ENCODE assay signal across 8 cellular contexts in the genomic region with DNA sequence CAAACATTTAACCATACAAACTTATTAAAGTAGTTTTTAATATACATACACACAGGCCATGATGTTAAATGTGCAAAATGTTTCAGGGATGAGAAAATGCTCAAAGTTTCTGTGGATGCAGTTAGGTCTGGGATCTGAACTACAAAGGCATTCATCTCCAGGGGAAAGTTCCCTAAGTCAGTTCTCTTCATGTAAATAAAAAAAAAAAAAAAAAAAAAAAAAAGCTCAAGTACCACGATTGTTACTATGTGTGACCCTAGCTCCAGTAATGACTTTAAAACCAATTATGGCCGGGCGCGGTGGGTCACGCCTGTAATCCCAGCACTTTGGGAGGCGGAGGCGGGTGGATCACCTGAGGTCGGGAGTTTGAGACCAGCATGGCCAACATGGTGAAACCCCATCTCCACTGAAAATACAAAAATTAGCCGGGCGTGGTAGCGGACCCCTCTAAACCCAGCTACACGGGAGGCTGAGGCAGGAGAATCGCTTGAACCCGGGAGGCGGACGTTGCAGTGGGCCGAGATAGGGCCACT. TPM values are rescaled to one million over a fixed set of nuclear protein-coding genes. Genes with fewer than 3 reads are reported as not detected.
DNase-seq lines count a peak whose midpoint lies in the region; ATAC-seq and TF ChIP-seq lines count a peak whose summit lies in the region.
"Not testable (repeated sequence)": the region's sequence is repeated elsewhere in the genome, so short reads cannot be mapped to it uniquely, and the experiment has no call there.

No MANE protein-coding gene starts in this region.

- in situ Hi-C loops in IMR-90 (cut with MboI; ENCODE audit: low sequenced_read_pairs): not testable (repeated sequence)

- H2BK15ac ChIP-seq in IMR-90 (ENCODE audit: low read depth, low read length): not testable (repeated sequence)

- not testable (repeated sequence) for BruUV-seq in IMR-90 (replicated peaks; lab: Mats Ljungman, UMichigan)

- H3K4me3 ChIP-seq in CD4-positive, alpha-beta memory T cell (ENCODE audit: low read length in 2 of 2): peak overlapping the region in 1 of 2 donors; percentile 95
- H3K4me3 ChIP-seq in IMR-90 (ENCODE audit: insufficient read depth, low read depth, low read length): not testable (repeated sequence)
- peak overlapping the region; percentile 83 for H3K4me3 ChIP-seq in effector memory CD4-positive, alpha-beta T cell (ENCODE audit: insufficient read depth, low read depth, low read length, poor library complexity, severe bottlenecking)
- H3K4me3 ChIP-seq in iPS-18a (ENCODE audit: low read length) (peak overlapping the region; percentile 95), neural cell (ENCODE audit: low read length) (peak overlapping the region; percentile 99), thoracic aorta (peak overlapping the region; percentile 80)

- DNase-seq in CD4-positive, alpha-beta memory T cell; IMR-90; T-cell; effector memory CD4-positive, alpha-beta T cell; thoracic aorta (ENCODE audit: low spot score): not testable (repeated sequence)

- H3K4me1 ChIP-seq in CD4-positive, alpha-beta memory T cell (ENCODE audit: insufficient read depth, low read length): peaks cover 44% of the 10 kb centered on the region
- not testable (repeated sequence) for H3K4me1 ChIP-seq in IMR-90 (ENCODE audit: control insufficient read depth, insufficient read depth, low read length); iPS-18a (ENCODE audit: control insufficient read depth, low read depth, low read length)
- H3K4me1 ChIP-seq in effector memory CD4-positive, alpha-beta T cell (ENCODE audit: control insufficient read depth, insufficient read depth, low read length, poor library complexity, severe bottlenecking): peaks cover 26% of the 10 kb centered on the region
- H3K4me1 ChIP-seq in thoracic aorta (ENCODE audit: control insufficient read depth in 1 of 2, low read depth in 2 of 2): peaks cover 20 to 24% of the 10 kb centered on the region in 2 donors

- not testable (repeated sequence) for H3K9me2 ChIP-seq in neural cell (ENCODE audit: insufficient read depth, low read length)

- peak overlapping the region in 1 of 7 donors; percentile 91 for H3K27ac Mint-ChIP-seq in CD4-positive, alpha-beta memory T cell
- H3K27ac Mint-ChIP-seq in T-cell; activated naive CD8-positive, alpha-beta T cell: not testable (repeated sequence)

- H2BK20ac ChIP-seq in IMR-90 (ENCODE audit: low read depth, low read length): not testable (repeated sequence)

- not testable (repeated sequence) for H3K4ac ChIP-seq in IMR-90 (ENCODE audit: low read depth, low read length)

- H3K27ac ChIP-seq in CD4-positive, alpha-beta memory T cell (ENCODE audit: low read depth, low read length); IMR-90 (ENCODE audit: insufficient read depth, low read length); effector memory CD4-positive, alpha-beta T cell (ENCODE audit: insufficient read depth, low read length, poor library complexity, severe bottlenecking); iPS-18a (ENCODE audit: low read length); neural cell (ENCODE audit: low read length); thoracic aorta: not testable (repeated sequence)

- not testable (repeated sequence) for H3K14ac ChIP-seq in IMR-90 (replicated peaks; ENCODE audit: low read depth, low read length)

- H3K27me3 ChIP-seq in CD4-positive, alpha-beta memory T cell (ENCODE audit: insufficient read depth, low read length); IMR-90 (ENCODE audit: control insufficient read depth, insufficient read depth, low read length); effector memory CD4-positive, alpha-beta T cell (replicated peaks; ENCODE audit: control insufficient read depth, insufficient read depth, low read length, poor library complexity, severe bottlenecking); iPS-18a (ENCODE audit: control insufficient read depth, insufficient read depth, low read length); neural cell (ENCODE audit: insufficient read depth, low read depth, low read length); thoracic aorta (replicated peaks; ENCODE audit: insufficient read depth): not testable (repeated sequence)

- H3F3A ChIP-seq in neural cell (ENCODE audit: insufficient read depth, low read length, poor library complexity, severe bottlenecking): not testable (repeated sequence)

- H2AFZ ChIP-seq in IMR-90 (replicated peaks; ENCODE audit: low read length, poor library complexity); neural cell (ENCODE audit: low read depth, low read length): not testable (repeated sequence)

- dilution Hi-C loops in IMR-90 (cut with HindIII; ENCODE audit: low sequenced_read_pairs, unreplicated experiment): not testable (repeated sequence)

- POLR2A ChIA-PET in CD4-positive, alpha-beta memory T cell (lab: Charles Lee; ENCODE audit: partially characterized antibody): not testable (repeated sequence)
- POLR2A ChIA-PET in IMR-90 (lab: Charles Lee; ENCODE audit: unreplicated experiment) (interaction anchor here (0.7 kb wide), 1 partner anchor 1302 kb away, joined by 3 read pairs; a partner anchor contains a TSS), T-cell (lab: Charles Lee) (interaction anchor here in 1 of 2 donors (0.6 kb wide), 2 partner anchors 18 to 34 kb away, joined by 3 to 5 read pairs; a partner anchor contains a TSS)

- not testable (repeated sequence) for H2BK120ac ChIP-seq in IMR-90 (ENCODE audit: low read depth, low read length)

- not testable (repeated sequence) for ATAC-seq in IMR-90 (ENCODE audit: low read depth); T-cell (replicated peaks in 1 of 4); thoracic aorta (ENCODE audit: insufficient number of reproducible peaks, low FRiP score, low read depth)

- peaks cover 34 to 53% of the 10 kb centered on the region in 2 experiments for H3K79me1 ChIP-seq in IMR-90 (ENCODE audit: low read depth in 1 of 2, low read length in 2 of 2)

- H3K4me1 Mint-ChIP-seq in CD4-positive, alpha-beta memory T cell: peaks cover 29 to 68% (median 50%) of the 10 kb centered on the region in 4 donors
- H3K4me1 Mint-ChIP-seq in T-cell: peaks cover 57 to 64% (median 63%) of the 10 kb centered on the region in 3 donors
- H3K4me1 Mint-ChIP-seq in activated naive CD8-positive, alpha-beta T cell (ENCODE audit: low read depth): peaks cover 53% of the 10 kb centered on the region

- H3K23ac ChIP-seq in IMR-90 (ENCODE audit: low read depth, low read length): not testable (repeated sequence)

- no CpG with 5 or more reads among the region's 17 CpGs for WGBS in IMR-90 (ENCODE audit: extremely low coverage in 2 of 2, insufficient read length in 1 of 2), 2 experiments

- H4K91ac ChIP-seq in IMR-90 (ENCODE audit: insufficient read depth, low read depth, low read length): not testable (repeated sequence)

- TF ChIP-seq POLR2A in IMR-90 (IDR thresholded peaks at IDR 0.05; ENCODE audit: low read depth, low read length): not testable (repeated sequence)

- peaks cover 31 to 62% of the 10 kb centered on the region in 2 donors for H3K36me3 Mint-ChIP-seq in CD4-positive, alpha-beta memory T cell
- H3K36me3 Mint-ChIP-seq in T-cell: peaks cover 35% of the 10 kb centered on the region
- peaks cover 19% of the 10 kb centered on the region for H3K36me3 Mint-ChIP-seq in activated naive CD8-positive, alpha-beta T cell

- TF ChIP-seq RAD21 in IMR-90 (IDR thresholded peaks at IDR 0.05; ENCODE audit: low read length); neural cell (conservative IDR thresholded peaks at IDR 0.05): not testable (repeated sequence)

- peak overlapping the region; percentile 36 to 98 (median 96) for H3K4me3 Mint-ChIP-seq in CD4-positive, alpha-beta memory T cell
- H3K4me3 Mint-ChIP-seq in T-cell: peak overlapping the region; percentile 93 to 96 (median 93)
- peak overlapping the region; percentile 98 for H3K4me3 Mint-ChIP-seq in activated naive CD8-positive, alpha-beta T cell

- H2AK9ac ChIP-seq in IMR-90 (replicated peaks; ENCODE audit: low read depth, low read length, poor library complexity): not testable (repeated sequence)

- H4K5ac ChIP-seq in IMR-90 (ENCODE audit: low read depth, low read length): not testable (repeated sequence)

- H3K27me3 Mint-ChIP-seq in CD4-positive, alpha-beta memory T cell; T-cell; activated naive CD8-positive, alpha-beta T cell: not testable (repeated sequence)

- not testable (repeated sequence) for H4K20me1 ChIP-seq in IMR-90 (ENCODE audit: insufficient read depth, low read length); neural cell (ENCODE audit: insufficient read depth)

- not testable (repeated sequence) for H3K9me3 ChIP-seq in CD4-positive, alpha-beta memory T cell (ENCODE audit: control insufficient read depth in 1 of 2, low read length in 2 of 2); IMR-90 (ENCODE audit: control insufficient read depth, insufficient read depth, low read length); effector memory CD4-positive, alpha-beta T cell (ENCODE audit: control insufficient read depth, low read length); iPS-18a (ENCODE audit: control insufficient read depth, low read depth, low read length); neural cell (ENCODE audit: low read length); thoracic aorta

- not testable (repeated sequence) for TF ChIP-seq CTCF in IMR-90 (conservative IDR thresholded peaks at IDR 0.05; ENCODE audit: low read depth, low read length); neural cell (IDR thresholded peaks at IDR 0.05; ENCODE audit: poor library complexity, severe bottlenecking); thoracic aorta (IDR thresholded peaks at IDR 0.05)

- H3K4me2 ChIP-seq in IMR-90 (ENCODE audit: low read depth, low read length) (peak overlapping the region; percentile 83; the same call in 1 of the 2 replicates), neural cell (ENCODE audit: low read length) (peak overlapping the region; percentile 99)

- not testable (repeated sequence) for H3K9ac ChIP-seq in IMR-90 (ENCODE audit: low read depth, low read length); neural cell (ENCODE audit: low read length)
- peak overlapping the region; percentile 89 for H3K9ac ChIP-seq in iPS-18a (ENCODE audit: low read length)

- H2BK5ac ChIP-seq in IMR-90 (ENCODE audit: low read depth, low read length, poor library complexity, severe bottlenecking): not testable (repeated sequence)

- H3K9me3 Mint-ChIP-seq in CD4-positive, alpha-beta memory T cell; T-cell; activated naive CD8-positive, alpha-beta T cell (ENCODE audit: low read depth): not testable (repeated sequence)

- not testable (repeated sequence) for H4K8ac ChIP-seq in IMR-90 (ENCODE audit: low read depth in 2 of 2, low read length in 2 of 2)

- H3K18ac ChIP-seq in IMR-90 (ENCODE audit: low read depth, low read length): not testable (repeated sequence)

- H2AK5ac ChIP-seq in IMR-90 (ENCODE audit: low read depth, low read length): not testable (repeated sequence)

- TF ChIP-seq EP300 in neural cell (conservative IDR thresholded peaks at IDR 0.05; ENCODE audit: poor library complexity, severe bottlenecking): not testable (repeated sequence)

- H3K36me3 ChIP-seq in CD4-positive, alpha-beta memory T cell (ENCODE audit: insufficient read depth, low read length): peaks cover 25% of the 10 kb centered on the region
- H3K36me3 ChIP-seq in IMR-90 (ENCODE audit: control insufficient read depth, insufficient read depth, low read length) (peaks cover 16% of the 10 kb centered on the region), iPS-18a (ENCODE audit: control insufficient read depth, low read depth, low read length) (peaks cover 45% of the 10 kb centered on the region)
- H3K36me3 ChIP-seq in effector memory CD4-positive, alpha-beta T cell (ENCODE audit: control insufficient read depth, insufficient read depth, low read length); neural cell (ENCODE audit: insufficient read depth, low read length); thoracic aorta: not testable (repeated sequence)

- peaks cover 36% of the 10 kb centered on the region for H3K79me2 ChIP-seq in neural cell (replicated peaks; ENCODE audit: insufficient read depth, low read length)

- intact Hi-C loops in CD4-positive, alpha-beta memory T cell (cut with micrococcal nuclease): loop anchor here (5.0 kb wide), 1 partner anchor 1301 kb away; a partner anchor contains a TSS
- intact Hi-C loops in IMR-90 (cut with micrococcal nuclease): loop anchor here (2.0 to 5.0 kb wide), 2 partner anchors 13 to 49 kb away; no protein-coding TSS in a partner anchor

- CTCF ChIA-PET in CD4-positive, alpha-beta memory T cell (lab: Charles Lee; ENCODE audit: partially characterized antibody): interaction anchor here (1.8 kb wide), 1 partner anchor 41 kb away, joined by 8 read pairs; no protein-coding TSS in a partner anchor
- CTCF ChIA-PET in IMR-90 (lab: Yijun Ruan, JAX): not testable (repeated sequence)
- CTCF ChIA-PET in T-cell (lab: Charles Lee): interaction anchor here in 1 of 2 donors (0.6 kb wide), 1 partner anchor 1285 kb away, joined by 3 read pairs; no protein-coding TSS in a partner anchor

- H3K56ac ChIP-seq in IMR-90 (ENCODE audit: extremely low read depth, insufficient read depth, low read length): not testable (repeated sequence)

- not testable (repeated sequence) for H3K9me1 ChIP-seq in IMR-90 (ENCODE audit: insufficient read depth, low read length)

RNA-seq across cellular contexts. Expression of a gene that starts 1.4 kb away (rescaled TPM):
- total RNA-seq in CD4-positive, alpha-beta memory T cell: 10 to 100 TPM; 26.0 to 26.1 TPM
- 10 to 100 TPM; 12.9 to 20.2 TPM for polyA plus RNA-seq in CD4-positive, alpha-beta memory T cell
- total RNA-seq in IMR-90 (2012; rRNA removed) (21.7 and 23.1 TPM in 2 replicates), T-cell (10 to 100 TPM; 15.7 to 33.3 (median 28.8) TPM), thoracic aorta (10 to 100 TPM; 17.9 to 32.5 TPM)
- polyA plus RNA-seq in IMR-90 (2012; rRNA removed) (17.0 and 18.2 TPM in 2 replicates), neural cell (24.1 and 28.8 TPM in 2 replicates)
- polyA plus RNA-seq in IMR-90 (2012; cell fraction: cytosol; rRNA removed): 21.8 and 30.2 TPM in 2 replicates
- polyA plus RNA-seq in IMR-90 (2012; cell fraction: nucleus; rRNA removed; ENCODE audit: low replicate concordance): 12.8 and 18.7 TPM in 2 replicates
- polyA minus RNA-seq in neural cell: 17.8 and 21.3 TPM in 2 replicates

RNA-seq across cellular contexts. Expression of a gene that starts 1.5 kb away (rescaled TPM):
- total RNA-seq in CD4-positive, alpha-beta memory T cell: 10 to 100 TPM; 45.5 to 46.7 TPM
- 10 to 100 TPM; 50.0 to 55.0 TPM for polyA plus RNA-seq in CD4-positive, alpha-beta memory T cell
- total RNA-seq in IMR-90 (2012; rRNA removed) (10.3 and 12.2 TPM in 2 replicates), T-cell (10 to 100 TPM; 22.0 to 46.5 (median 31.7) TPM), thoracic aorta (10 to 100 TPM in 1 of 2 donors, 1 to 10 TPM in 1; 6.9 to 13.6 TPM)
- polyA plus RNA-seq in IMR-90 (2012; rRNA removed) (6.1 and 7.4 TPM in 2 replicates), neural cell (19.2 and 22.3 TPM in 2 replicates)
- 1.7 and 1.9 TPM in 2 replicates for polyA plus RNA-seq in IMR-90 (2012; cell fraction: cytosol; rRNA removed)
- 0.52 and 4.3 TPM in 2 replicates for polyA plus RNA-seq in IMR-90 (2012; cell fraction: nucleus; rRNA removed; ENCODE audit: low replicate concordance)
- 26.5 and 27.7 TPM in 2 replicates for polyA minus RNA-seq in neural cell

RNA-seq across cellular contexts. Expression of a gene that starts 33.9 kb away (rescaled TPM):
- 1 to 10 TPM; 1.8 to 3.0 TPM for total RNA-seq in CD4-positive, alpha-beta memory T cell
- 1 to 10 TPM; 2.8 to 3.5 TPM for polyA plus RNA-seq in CD4-positive, alpha-beta memory T cell
- total RNA-seq in IMR-90 (2012; rRNA removed) (1.1 and 1.7 TPM in 2 replicates), T-cell (1 to 10 TPM; 1.8 to 4.7 (median 3.5) TPM), thoracic aorta (1 to 10 TPM; 7.0 to 7.5 TPM)
- polyA plus RNA-seq in IMR-90 (2012; rRNA removed) (1.3 and 1.9 TPM in 2 replicates), neural cell (0.08 TPM in 1 of 2 replicates, not detected in the other)
- 0.73 and 2.1 TPM in 2 replicates for polyA plus RNA-seq in IMR-90 (2012; cell fraction: cytosol; rRNA removed)
- 1.3 and 4.7 TPM in 2 replicates for polyA plus RNA-seq in IMR-90 (2012; cell fraction: nucleus; rRNA removed; ENCODE audit: low replicate concordance)
- not detected in 2 replicates for polyA minus RNA-seq in neural cell

RNA-seq across cellular contexts. Expression of a gene that starts 38.8 kb away (rescaled TPM):
- total RNA-seq in CD4-positive, alpha-beta memory T cell: 10 to 100 TPM in 1 of 2 experiments, 1 to 10 TPM in 1; 8.6 to 11.5 TPM
- polyA plus RNA-seq in CD4-positive, alpha-beta memory T cell: under 1 TPM in 1 of 2 donors, not detected in 1; 0.47 TPM
- total RNA-seq in IMR-90 (2012; rRNA removed): 0.28 and 0.54 TPM in 2 replicates
- polyA plus RNA-seq in IMR-90 (2012; rRNA removed): 0.63 and 0.98 TPM in 2 replicates
- 0.08 and 0.24 TPM in 2 replicates for polyA plus RNA-seq in IMR-90 (2012; cell fraction: cytosol; rRNA removed)
- 2.2 and 6.4 TPM in 2 replicates for polyA plus RNA-seq in IMR-90 (2012; cell fraction: nucleus; rRNA removed; ENCODE audit: low replicate concordance)
- total RNA-seq in T-cell: 10 to 100 TPM in 3 of 5 donors, 1 to 10 TPM in 2; 6.6 to 12.1 (median 11.1) TPM
- polyA plus RNA-seq in neural cell: 0.74 and 3.2 TPM in 2 replicates
- 0.49 and 2.0 TPM in 2 replicates for polyA minus RNA-seq in neural cell
- 1 to 10 TPM; 3.0 to 7.1 TPM for total RNA-seq in thoracic aorta
